ENCODE assay signal across 17 cellular contexts in the genomic region with DNA sequence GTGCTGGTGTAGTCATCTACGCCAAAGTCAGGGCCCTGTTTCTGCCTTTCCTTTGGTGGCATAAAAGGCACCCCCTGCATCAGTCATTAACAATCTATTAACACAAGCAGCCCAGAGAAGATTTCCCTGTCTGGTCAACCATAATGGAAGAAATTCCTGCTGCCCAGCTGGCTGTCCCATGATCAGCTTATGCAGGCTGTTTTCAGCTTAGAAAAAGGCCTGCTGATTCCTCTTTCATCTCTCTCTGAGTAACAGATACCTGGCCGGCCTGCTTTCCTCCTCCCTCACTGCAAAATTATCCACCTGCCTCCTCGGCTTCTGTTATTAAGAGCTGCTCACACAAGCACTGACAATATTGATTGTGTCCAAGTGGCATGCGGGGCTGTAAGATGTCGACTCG.
"Had no signal": no experiment of that assay in that cellular context is flagged by ENCODE, and none has a peak within 500 bp of the region (broad histone marks: within the 10 kb centered on the region; RNA-seq: fewer than 3 reads in every experiment).

No MANE protein-coding gene starts in this region.

- H3K4me1 ChIP-seq: foreskin keratinocyte, vagina had no signal

- H3K9me3 Mint-ChIP-seq: effector memory CD8-positive, alpha-beta T cell; immature natural killer cell; nephron; type B pancreatic cell had no signal

- H3K27ac Mint-ChIP-seq: effector memory CD8-positive, alpha-beta T cell; immature natural killer cell; nephron; type B pancreatic cell had no signal

- H3K9me3 ChIP-seq: vagina had no signal

- H3K27me3 ChIP-seq: vagina had no signal

- H3K4me3 ChIP-seq: coronary artery, dorsolateral prefrontal cortex, smooth muscle cell, vagina had no signal

- ATAC-seq: effector memory CD8-positive, alpha-beta T cell; foreskin keratinocyte; left colon; right cardiac atrium had no signal

- H3K27ac ChIP-seq: coronary artery, dorsolateral prefrontal cortex, foreskin keratinocyte, vagina had no signal

- DNase-seq: dorsolateral prefrontal cortex; effector memory CD8-positive, alpha-beta T cell; erythroblast; foreskin keratinocyte; immature natural killer cell; left colon; mesendoderm; naive B cell; posterior cingulate gyrus; right cardiac atrium; stimulated activated CD4-positive, alpha-beta T cell treated with anti-CD3 and anti-CD28 coated beads, Interleukin-2, amount 100 ng/mL, for 48 hours; stimulated activated naive CD4-positive, alpha-beta T cell treated with Interleukin-2 at 50 U/mL for 16 hours had no signal

- H3K36me3 Mint-ChIP-seq: immature natural killer cell, naive B cell, type B pancreatic cell had no signal

- H3K4me2 ChIP-seq: smooth muscle cell had no signal

- H3K4me1 Mint-ChIP-seq: immature natural killer cell, naive B cell had no signal

- H3K4me3 Mint-ChIP-seq: effector memory CD8-positive, alpha-beta T cell; immature natural killer cell; naive B cell; nephron; type B pancreatic cell had no signal

- H3K36me3 ChIP-seq: vagina had no signal
